In genomic region chr12:47221256-47222023, GRCh38 we compare ENCODE assay signal across 1 cellular context.
TF ChIP-seq lines count a peak whose summit lies in the region.

No MANE protein-coding gene starts in this region.

TF ChIP-seq in HepG2, 621 proteins besides CTCF, POLR2A, EP300 and RAD21 (continued from another document and continues in another):
- TF ChIP-seq AKNA (CRISPR knock-in tag; IDR thresholded peaks at IDR 0.05; ENCODE audit: borderline replicate concordance), result no peak
- no peak for TF ChIP-seq GTF3A (CRISPR knock-in tag; conservative IDR thresholded peaks at IDR 0.05)
- no peak for TF ChIP-seq PAX8 (CRISPR knock-in tag; IDR thresholded peaks at IDR 0.05; ENCODE audit: borderline replicate concordance)
- TF ChIP-seq PTBP1 (IDR thresholded peaks at IDR 0.05; ENCODE audit: low read depth, low read length, poor library complexity, severe bottlenecking), result no peak
- TF ChIP-seq MLLT10 (CRISPR knock-in tag; IDR thresholded peaks at IDR 0.05), result no peak
- no peak for TF ChIP-seq ATRX (CRISPR knock-in tag; IDR thresholded peaks at IDR 0.05; ENCODE audit: borderline replicate concordance)
- no peak for TF ChIP-seq NBN (conservative IDR thresholded peaks at IDR 0.05)
- TF ChIP-seq USF2 (IDR thresholded peaks at IDR 0.05; ENCODE audit: low read depth, low read length), result no peak
- TF ChIP-seq USF2 (CRISPR knock-in tag; IDR thresholded peaks at IDR 0.05; ENCODE audit: borderline replicate concordance), result no peak
- peak; percentile 30; the same call in 1 of the 2 replicates for TF ChIP-seq ZBTB37 (CRISPR knock-in tag; IDR thresholded peaks at IDR 0.05)
- TF ChIP-seq SP1 (IDR thresholded peaks at IDR 0.05), result no peak
- TF ChIP-seq SP1 (CRISPR knock-in tag; IDR thresholded peaks at IDR 0.05), result no peak
- peak; percentile 44; the same call in 1 of the 2 replicates for TF ChIP-seq TBX2 (CRISPR knock-in tag; IDR thresholded peaks at IDR 0.05; ENCODE audit: borderline replicate concordance)
- peak; percentile 86 for TF ChIP-seq HNF4G (IDR thresholded peaks at IDR 0.05; ENCODE audit: borderline replicate concordance, low read depth, low read length)
- TF ChIP-seq HNF4G (CRISPR knock-in tag; IDR thresholded peaks at IDR 0.05; ENCODE audit: borderline replicate concordance, low read depth), result peak; percentile 67; the same call in 1 of the 2 replicates
- no peak for TF ChIP-seq STAT5B (CRISPR knock-in tag; IDR thresholded peaks at IDR 0.05)
- TF ChIP-seq ZNF367 (CRISPR knock-in tag; IDR thresholded peaks at IDR 0.05; ENCODE audit: borderline replicate concordance), result no peak
- no peak for TF ChIP-seq ZNF121 (CRISPR knock-in tag; IDR thresholded peaks at IDR 0.05)
- TF ChIP-seq TEAD2 (CRISPR knock-in tag; IDR thresholded peaks at IDR 0.05), result no peak
- no peak for TF ChIP-seq ZNF337 (CRISPR knock-in tag; IDR thresholded peaks at IDR 0.05; ENCODE audit: borderline replicate concordance, low read depth)
- no peak for TF ChIP-seq MLX (CRISPR knock-in tag; IDR thresholded peaks at IDR 0.05)
- peak; percentile 34; the same call in 1 of the 2 replicates for TF ChIP-seq PHF21A (CRISPR knock-in tag; IDR thresholded peaks at IDR 0.05)
- TF ChIP-seq ZNF335 (CRISPR knock-in tag; IDR thresholded peaks at IDR 0.05), result no peak
- TF ChIP-seq ZNF777 (CRISPR knock-in tag; IDR thresholded peaks at IDR 0.05), result no peak
- TF ChIP-seq ZXDC (CRISPR knock-in tag; IDR thresholded peaks at IDR 0.05), result no peak
- no peak for TF ChIP-seq ZNF34 (CRISPR knock-in tag; IDR thresholded peaks at IDR 0.05; ENCODE audit: borderline replicate concordance)
- no peak for TF ChIP-seq SIN3A (IDR thresholded peaks at IDR 0.05; ENCODE audit: borderline replicate concordance, low read depth, low read length)
- TF ChIP-seq ZMYM3 (CRISPR knock-in tag; IDR thresholded peaks at IDR 0.05), result 0 out of 2 replicates have a peak, but pooled peaks have one; percentile 41
- no peak for TF ChIP-seq MATR3 (CRISPR knock-in tag; IDR thresholded peaks at IDR 0.05)
- no peak for TF ChIP-seq ATF6 (CRISPR knock-in tag; conservative IDR thresholded peaks at IDR 0.05)
- no peak for TF ChIP-seq ZNF275 (CRISPR knock-in tag; IDR thresholded peaks at IDR 0.05; ENCODE audit: borderline replicate concordance)
- 0 out of 2 replicates have a peak, but pooled peaks have one; percentile 39 for TF ChIP-seq ZNF205 (CRISPR knock-in tag; IDR thresholded peaks at IDR 0.05)
- no peak for TF ChIP-seq HBP1 (CRISPR knock-in tag; IDR thresholded peaks at IDR 0.05; ENCODE audit: low read depth)
- TF ChIP-seq RCOR2 (CRISPR knock-in tag; IDR thresholded peaks at IDR 0.05), result peak; percentile 86
- TF ChIP-seq PBX3 (CRISPR knock-in tag; IDR thresholded peaks at IDR 0.05; ENCODE audit: borderline replicate concordance), result no peak
- no peak for TF ChIP-seq ZFAT (CRISPR knock-in tag; conservative IDR thresholded peaks at IDR 0.05)
- TF ChIP-seq NFKBIZ (CRISPR knock-in tag; IDR thresholded peaks at IDR 0.05), result 0 out of 2 replicates have a peak, but pooled peaks have one; percentile 46
- TF ChIP-seq ELF4 (CRISPR knock-in tag; IDR thresholded peaks at IDR 0.05; ENCODE audit: borderline replicate concordance), result no peak
- TF ChIP-seq ZNF782 (CRISPR knock-in tag; IDR thresholded peaks at IDR 0.05; ENCODE audit: borderline replicate concordance), result no peak
- no peak for TF ChIP-seq MIER2 (CRISPR knock-in tag; IDR thresholded peaks at IDR 0.05)
- no peak for TF ChIP-seq KDM3A (CRISPR knock-in tag; IDR thresholded peaks at IDR 0.05; ENCODE audit: low read depth)
- no peak for TF ChIP-seq MED13 (CRISPR knock-in tag; IDR thresholded peaks at IDR 0.05)
- no peak for TF ChIP-seq STAT6 (CRISPR knock-in tag; IDR thresholded peaks at IDR 0.05; ENCODE audit: borderline replicate concordance)
